Comparison of ENCODE assay signal across 1 cellular context in genomic region chr7:1505731-1506550, GRCh38.
TF ChIP-seq lines count a peak whose summit lies in the region.

No MANE protein-coding gene starts in this region.

TF ChIP-seq in GM23338, 12 proteins besides CTCF, POLR2A, EP300 and RAD21 (continued from another document):
- TF ChIP-seq ZNF462 (CRISPR knock-in tag; IDR thresholded peaks at IDR 0.05) = no peak
- TF ChIP-seq STAT1 (IDR thresholded peaks at IDR 0.05; ENCODE audit: unreplicated experiment) = no peak
- TF ChIP-seq EZH2phosphoT487 (IDR thresholded peaks at IDR 0.05; ENCODE audit: unreplicated experiment) = no peak
- no peak for TF ChIP-seq POLR2AphosphoS5 (IDR thresholded peaks at IDR 0.05; ENCODE audit: low read depth)
- no peak for TF ChIP-seq CREB1 (CRISPR knock-in tag; IDR thresholded peaks at IDR 0.05; ENCODE audit: low read depth)
- no peak for TF ChIP-seq ZNF331 (CRISPR knock-in tag; IDR thresholded peaks at IDR 0.05; ENCODE audit: low read depth)
- no peak for TF ChIP-seq EZH2 (IDR thresholded peaks at IDR 0.05; ENCODE audit: low read depth, unreplicated experiment)
- no peak for TF ChIP-seq JUNB (IDR thresholded peaks at IDR 0.05; ENCODE audit: unreplicated experiment)
- TF ChIP-seq ETS1 (IDR thresholded peaks at IDR 0.05) = no peak
